ENCODE assay signal across 8 cellular contexts in the genomic region with DNA sequence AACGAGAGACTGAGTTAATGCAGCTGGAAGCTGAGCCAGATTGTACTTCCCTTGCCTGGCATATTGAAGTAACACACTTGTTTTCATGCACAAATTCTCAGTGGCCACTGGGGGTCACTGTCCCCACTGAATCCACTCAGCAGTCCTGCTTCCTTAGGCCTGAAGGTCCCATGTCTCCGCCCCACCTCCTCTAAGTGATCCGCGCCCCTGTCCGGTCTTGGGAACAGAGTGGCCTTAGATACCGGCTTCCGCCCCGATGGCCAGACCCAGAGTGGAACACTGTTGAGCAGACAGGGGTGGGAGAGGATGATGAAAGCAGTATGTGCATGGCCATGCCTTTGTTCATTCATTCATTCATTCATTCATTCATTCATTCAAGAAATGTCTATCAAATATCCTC. TPM values are rescaled to one million over a fixed set of nuclear protein-coding genes. Genes with fewer than 3 reads are reported as not detected.
A peak's percentile ranks its signal among the peaks of the same experiment; 100 is the strongest.
DNase-seq lines count a peak whose midpoint lies in the region; ATAC-seq and TF ChIP-seq lines count a peak whose summit lies in the region.

No MANE protein-coding gene starts in this region.

- H3K79me2 ChIP-seq in OCI-LY3 (ENCODE audit: low read length), result no peaks in the 10 kb centered on the region
- no peaks in the 10 kb centered on the region for H3K79me2 ChIP-seq in neural progenitor cell (ENCODE audit: low read depth)

- no peaks in the 10 kb centered on the region for H3K9me3 Mint-ChIP-seq in neural progenitor cell

- no peak overlapping the region for H3K9ac ChIP-seq in OCI-LY3 (ENCODE audit: low read length)
- H3K9ac ChIP-seq in neural progenitor cell, result no peak overlapping the region

- DNase-seq in G401 (ENCODE audit: low spot score) (peak; percentile 79), HT1080 (ENCODE audit: low read depth) (peak; percentile 74), foreskin keratinocyte (peak in 1 of 2 donors; percentile 67), neural progenitor cell (ENCODE audit: low spot score) (peak; percentile 88), upper lobe of right lung (peak; percentile 83)
- DNase-seq in activated T-cell treated with anti-CD3 and anti-CD28 coated beads, Interleukin-2, amount 50 U/mL, for 48 hours, result peak; percentile 62 to 70

- H3K36me3 Mint-ChIP-seq in neural progenitor cell, result peaks cover 12% of the 10 kb centered on the region

- ATAC-seq in foreskin keratinocyte, result peak; percentile 75
- peak; percentile 96 for ATAC-seq in upper lobe of right lung
- no peak for ATAC-seq in GM19324 (IDR thresholded peaks at IDR 0.05; ENCODE audit: low FRiP score, unreplicated experiment)

- H3K27ac ChIP-seq in OCI-LY3 (ENCODE audit: low read length) (no peak overlapping the region), foreskin keratinocyte (no peak overlapping the region), neural progenitor cell (no peak overlapping the region), upper lobe of right lung (no peak overlapping the region)

- peaks cover 12% of the 10 kb centered on the region for H3F3A ChIP-seq in neural progenitor cell (ENCODE audit: low read depth)

- no peak overlapping the region for H3K4me3 Mint-ChIP-seq in neural progenitor cell

- H3K4me2 ChIP-seq in OCI-LY3 (ENCODE audit: low read length), result no peak overlapping the region
- H3K4me2 ChIP-seq in neural progenitor cell, result no peak overlapping the region

- H3K4me3 ChIP-seq in OCI-LY3 (ENCODE audit: low read length), result no peak overlapping the region
- H3K4me3 ChIP-seq in neural progenitor cell, result no peak overlapping the region
- no peak overlapping the region for H3K4me3 ChIP-seq in upper lobe of right lung

- no peaks in the 10 kb centered on the region for H4K20me1 ChIP-seq in OCI-LY3 (ENCODE audit: insufficient read depth, low read length)
- peaks cover 2% of the 10 kb centered on the region for H4K20me1 ChIP-seq in neural progenitor cell (ENCODE audit: low read depth)

- H3K36me3 ChIP-seq in OCI-LY3 (replicated peaks; ENCODE audit: low read depth, low read length), result peaks cover 9% of the 10 kb centered on the region
- peaks cover 5% of the 10 kb centered on the region for H3K36me3 ChIP-seq in neural progenitor cell
- H3K36me3 ChIP-seq in upper lobe of right lung, result no peaks in the 10 kb centered on the region

- in situ Hi-C loops in G401 (cut with HindIII; ENCODE audit: low sequenced_read_pairs), result no loop called here

- H3K4me1 Mint-ChIP-seq in neural progenitor cell, result peaks cover 5% of the 10 kb centered on the region

- H3K4me1 ChIP-seq in OCI-LY3 (ENCODE audit: low read length), result peaks cover 6% of the 10 kb centered on the region
- H3K4me1 ChIP-seq in foreskin keratinocyte, result no peaks in the 10 kb centered on the region
- H3K4me1 ChIP-seq in neural progenitor cell, result peaks cover 7% of the 10 kb centered on the region
- no peaks in the 10 kb centered on the region for H3K4me1 ChIP-seq in upper lobe of right lung

- no peaks in the 10 kb centered on the region for H3K27me3 Mint-ChIP-seq in neural progenitor cell (ENCODE audit: insufficient read depth, low read depth)

- H3K9me3 ChIP-seq in OCI-LY3 (ENCODE audit: insufficient read depth, low read length) (no peaks in the 10 kb centered on the region), neural progenitor cell (ENCODE audit: low read depth) (no peaks in the 10 kb centered on the region), upper lobe of right lung (no peaks in the 10 kb centered on the region)

- H2AFZ ChIP-seq in OCI-LY3 (ENCODE audit: low read depth, low read length), result no peak overlapping the region
- no peak overlapping the region for H2AFZ ChIP-seq in neural progenitor cell (replicated peaks)

- no peaks in the 10 kb centered on the region for H3K27me3 ChIP-seq in OCI-LY3 (ENCODE audit: low read depth, low read length)
- H3K27me3 ChIP-seq in foreskin keratinocyte, result no peaks in the 10 kb centered on the region
- no peaks in the 10 kb centered on the region for H3K27me3 ChIP-seq in neural progenitor cell
- no peaks in the 10 kb centered on the region for H3K27me3 ChIP-seq in upper lobe of right lung

- TF ChIP-seq CTCF in OCI-LY3 (IDR thresholded peaks at IDR 0.05; ENCODE audit: low read depth, low read length) (peak; percentile 69), foreskin keratinocyte (conservative IDR thresholded peaks at IDR 0.05) (peak; percentile 90), neural progenitor cell (IDR thresholded peaks at IDR 0.05) (peak; percentile 80), upper lobe of right lung (IDR thresholded peaks at IDR 0.05) (peak; percentile 76)

- intact Hi-C loops in upper lobe of right lung (cut with DNase I), result no loop called here

- H3K27ac Mint-ChIP-seq in neural progenitor cell, result no peak overlapping the region

RNA-seq across cellular contexts. Expression of a gene that starts 34.8 kb away (rescaled TPM):
- 8.6 and 18.1 TPM in 2 replicates for total RNA-seq in G401 (2014; rRNA removed; shearing (Covaris generic))
- total RNA-seq in HT1080 (2014; rRNA removed; shearing (Covaris generic)), result 10.6 and 13.0 TPM in 2 replicates
- polyA plus RNA-seq in HT1080 (2015; cell fraction: cytosol; rRNA removed), result 14.8 and 17.0 TPM in 2 replicates
- polyA plus RNA-seq in HT1080 (2015; cell fraction: nucleus; rRNA removed), result 16.3 and 16.6 TPM in 2 replicates
- total RNA-seq in foreskin keratinocyte (12.0 and 14.4 TPM in 2 replicates), neural progenitor cell (ENCODE audit: low replicate concordance) (19.4 and 26.1 TPM in 2 replicates), upper lobe of right lung (0.67 TPM)
- 9.4 and 10.5 TPM in 2 replicates for polyA plus RNA-seq in foreskin keratinocyte

RNA-seq across cellular contexts. Expression of a gene that starts 59.9 kb away (rescaled TPM):
- not detected in 2 replicates for total RNA-seq in G401 (2014; rRNA removed; shearing (Covaris generic))
- 0.13 TPM in 1 of 2 replicates, not detected in the other for total RNA-seq in HT1080 (2014; rRNA removed; shearing (Covaris generic))
- 0.06 and 0.23 TPM in 2 replicates for polyA plus RNA-seq in HT1080 (2015; cell fraction: cytosol; rRNA removed)
- polyA plus RNA-seq in HT1080 (2015; cell fraction: nucleus; rRNA removed), result 0.14 TPM in 1 of 2 replicates, not detected in the other
- not detected in 2 replicates for total RNA-seq in foreskin keratinocyte
- polyA plus RNA-seq in foreskin keratinocyte, result 0.03 TPM in 1 of 2 replicates, not detected in the other
- total RNA-seq in neural progenitor cell (ENCODE audit: low replicate concordance), result not detected in 2 replicates
- total RNA-seq in upper lobe of right lung, result not detected
